In the genomic region with DNA sequence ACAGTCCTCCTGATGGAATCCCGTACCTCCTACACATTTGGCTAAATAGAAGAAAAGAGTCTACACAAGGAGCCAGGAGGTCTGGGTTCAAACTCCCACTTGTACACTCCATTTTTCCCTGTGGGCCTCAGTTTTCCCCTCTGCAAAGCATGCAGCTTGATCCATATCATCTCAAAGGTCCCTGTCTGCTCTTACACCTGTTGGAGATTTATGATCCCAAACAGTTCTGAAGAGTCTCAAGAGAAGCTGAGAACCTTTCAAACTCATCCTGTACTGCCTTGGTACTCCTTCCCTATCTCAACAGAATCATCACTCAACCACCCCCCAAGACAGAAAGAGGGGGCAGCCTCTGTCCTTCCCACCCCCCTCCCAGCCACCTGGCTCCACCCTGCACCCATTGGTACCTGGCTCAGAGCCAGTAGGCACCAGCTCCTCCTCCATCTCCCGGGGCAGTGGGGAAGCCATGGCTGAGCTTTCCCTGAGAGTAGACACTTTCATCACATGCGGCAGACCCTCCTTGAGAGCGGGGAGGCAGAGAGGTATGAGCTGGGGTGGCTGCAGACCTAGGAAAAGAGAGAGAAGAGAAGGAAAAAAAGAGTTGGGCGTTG, we compare ENCODE assay signal across 1 cellular context.
TF ChIP-seq lines count a peak whose summit lies in the region.

No MANE protein-coding gene starts in this region.

TF ChIP-seq in HEK293, 187 proteins besides CTCF, POLR2A, EP300 and RAD21:
- TF ChIP-seq, protein P1, sequence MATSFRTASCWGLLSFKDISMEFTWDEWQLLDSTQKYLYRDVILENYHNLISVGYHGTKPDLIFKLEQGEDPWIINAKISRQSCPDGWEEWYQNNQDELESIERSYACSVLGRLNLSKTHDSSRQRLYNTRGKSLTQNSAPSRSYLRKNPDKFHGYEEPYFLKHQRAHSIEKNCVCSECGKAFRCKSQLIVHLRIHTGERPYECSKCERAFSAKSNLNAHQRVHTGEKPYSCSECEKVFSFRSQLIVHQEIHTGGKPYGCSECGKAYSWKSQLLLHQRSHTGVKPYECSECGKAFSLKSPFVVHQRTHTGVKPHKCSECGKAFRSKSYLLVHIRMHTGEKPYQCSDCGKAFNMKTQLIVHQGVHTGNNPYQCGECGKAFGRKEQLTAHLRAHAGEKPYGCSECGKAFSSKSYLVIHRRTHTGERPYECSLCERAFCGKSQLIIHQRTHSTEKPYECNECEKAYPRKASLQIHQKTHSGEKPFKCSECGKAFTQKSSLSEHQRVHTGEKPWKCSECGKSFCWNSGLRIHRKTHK (tag by site-specific recombination; IDR thresholded peaks at IDR 0.05): no peak
- TF ChIP-seq KLF9 (tag by site-specific recombination; IDR thresholded peaks at IDR 0.05; ENCODE audit: low read depth) (no peak), ZNF654 (tag by site-specific recombination; IDR thresholded peaks at IDR 0.05; ENCODE audit: low read depth) (no peak), ZNF596 (tag by site-specific recombination; IDR thresholded peaks at IDR 0.05) (no peak), SCRT2 (tag by site-specific recombination; IDR thresholded peaks at IDR 0.05) (peak; percentile 72), KLF1 (tag by site-specific recombination; IDR thresholded peaks at IDR 0.05) (no peak)
- TF ChIP-seq, protein P2, sequence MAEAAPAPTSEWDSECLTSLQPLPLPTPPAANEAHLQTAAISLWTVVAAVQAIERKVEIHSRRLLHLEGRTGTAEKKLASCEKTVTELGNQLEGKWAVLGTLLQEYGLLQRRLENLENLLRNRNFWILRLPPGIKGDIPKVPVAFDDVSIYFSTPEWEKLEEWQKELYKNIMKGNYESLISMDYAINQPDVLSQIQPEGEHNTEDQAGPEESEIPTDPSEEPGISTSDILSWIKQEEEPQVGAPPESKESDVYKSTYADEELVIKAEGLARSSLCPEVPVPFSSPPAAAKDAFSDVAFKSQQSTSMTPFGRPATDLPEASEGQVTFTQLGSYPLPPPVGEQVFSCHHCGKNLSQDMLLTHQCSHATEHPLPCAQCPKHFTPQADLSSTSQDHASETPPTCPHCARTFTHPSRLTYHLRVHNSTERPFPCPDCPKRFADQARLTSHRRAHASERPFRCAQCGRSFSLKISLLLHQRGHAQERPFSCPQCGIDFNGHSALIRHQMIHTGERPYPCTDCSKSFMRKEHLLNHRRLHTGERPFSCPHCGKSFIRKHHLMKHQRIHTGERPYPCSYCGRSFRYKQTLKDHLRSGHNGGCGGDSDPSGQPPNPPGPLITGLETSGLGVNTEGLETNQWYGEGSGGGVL (tag by site-specific recombination; IDR thresholded peaks at IDR 0.05): peak; percentile 34
- TF ChIP-seq, protein P3, sequence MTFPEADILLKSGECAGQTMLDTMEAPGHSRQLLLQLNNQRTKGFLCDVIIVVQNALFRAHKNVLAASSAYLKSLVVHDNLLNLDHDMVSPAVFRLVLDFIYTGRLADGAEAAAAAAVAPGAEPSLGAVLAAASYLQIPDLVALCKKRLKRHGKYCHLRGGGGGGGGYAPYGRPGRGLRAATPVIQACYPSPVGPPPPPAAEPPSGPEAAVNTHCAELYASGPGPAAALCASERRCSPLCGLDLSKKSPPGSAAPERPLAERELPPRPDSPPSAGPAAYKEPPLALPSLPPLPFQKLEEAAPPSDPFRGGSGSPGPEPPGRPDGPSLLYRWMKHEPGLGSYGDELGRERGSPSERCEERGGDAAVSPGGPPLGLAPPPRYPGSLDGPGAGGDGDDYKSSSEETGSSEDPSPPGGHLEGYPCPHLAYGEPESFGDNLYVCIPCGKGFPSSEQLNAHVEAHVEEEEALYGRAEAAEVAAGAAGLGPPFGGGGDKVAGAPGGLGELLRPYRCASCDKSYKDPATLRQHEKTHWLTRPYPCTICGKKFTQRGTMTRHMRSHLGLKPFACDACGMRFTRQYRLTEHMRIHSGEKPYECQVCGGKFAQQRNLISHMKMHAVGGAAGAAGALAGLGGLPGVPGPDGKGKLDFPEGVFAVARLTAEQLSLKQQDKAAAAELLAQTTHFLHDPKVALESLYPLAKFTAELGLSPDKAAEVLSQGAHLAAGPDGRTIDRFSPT (tag by site-specific recombination; IDR thresholded peaks at IDR 0.05): no peak
- TF ChIP-seq, protein P4, sequence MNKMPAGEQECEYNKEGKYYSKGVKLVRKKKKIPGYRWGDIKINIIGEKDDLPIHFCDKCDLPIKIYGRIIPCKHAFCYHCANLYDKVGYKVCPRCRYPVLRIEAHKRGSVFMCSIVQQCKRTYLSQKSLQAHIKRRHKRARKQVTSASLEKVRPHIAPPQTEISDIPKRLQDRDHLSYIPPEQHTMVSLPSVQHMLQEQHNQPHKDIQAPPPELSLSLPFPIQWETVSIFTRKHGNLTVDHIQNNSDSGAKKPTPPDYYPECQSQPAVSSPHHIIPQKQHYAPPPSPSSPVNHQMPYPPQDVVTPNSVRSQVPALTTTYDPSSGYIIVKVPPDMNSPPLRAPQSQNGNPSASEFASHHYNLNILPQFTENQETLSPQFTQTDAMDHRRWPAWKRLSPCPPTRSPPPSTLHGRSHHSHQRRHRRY (tag by site-specific recombination; IDR thresholded peaks at IDR 0.05): no peak
- TF ChIP-seq, protein P5, sequence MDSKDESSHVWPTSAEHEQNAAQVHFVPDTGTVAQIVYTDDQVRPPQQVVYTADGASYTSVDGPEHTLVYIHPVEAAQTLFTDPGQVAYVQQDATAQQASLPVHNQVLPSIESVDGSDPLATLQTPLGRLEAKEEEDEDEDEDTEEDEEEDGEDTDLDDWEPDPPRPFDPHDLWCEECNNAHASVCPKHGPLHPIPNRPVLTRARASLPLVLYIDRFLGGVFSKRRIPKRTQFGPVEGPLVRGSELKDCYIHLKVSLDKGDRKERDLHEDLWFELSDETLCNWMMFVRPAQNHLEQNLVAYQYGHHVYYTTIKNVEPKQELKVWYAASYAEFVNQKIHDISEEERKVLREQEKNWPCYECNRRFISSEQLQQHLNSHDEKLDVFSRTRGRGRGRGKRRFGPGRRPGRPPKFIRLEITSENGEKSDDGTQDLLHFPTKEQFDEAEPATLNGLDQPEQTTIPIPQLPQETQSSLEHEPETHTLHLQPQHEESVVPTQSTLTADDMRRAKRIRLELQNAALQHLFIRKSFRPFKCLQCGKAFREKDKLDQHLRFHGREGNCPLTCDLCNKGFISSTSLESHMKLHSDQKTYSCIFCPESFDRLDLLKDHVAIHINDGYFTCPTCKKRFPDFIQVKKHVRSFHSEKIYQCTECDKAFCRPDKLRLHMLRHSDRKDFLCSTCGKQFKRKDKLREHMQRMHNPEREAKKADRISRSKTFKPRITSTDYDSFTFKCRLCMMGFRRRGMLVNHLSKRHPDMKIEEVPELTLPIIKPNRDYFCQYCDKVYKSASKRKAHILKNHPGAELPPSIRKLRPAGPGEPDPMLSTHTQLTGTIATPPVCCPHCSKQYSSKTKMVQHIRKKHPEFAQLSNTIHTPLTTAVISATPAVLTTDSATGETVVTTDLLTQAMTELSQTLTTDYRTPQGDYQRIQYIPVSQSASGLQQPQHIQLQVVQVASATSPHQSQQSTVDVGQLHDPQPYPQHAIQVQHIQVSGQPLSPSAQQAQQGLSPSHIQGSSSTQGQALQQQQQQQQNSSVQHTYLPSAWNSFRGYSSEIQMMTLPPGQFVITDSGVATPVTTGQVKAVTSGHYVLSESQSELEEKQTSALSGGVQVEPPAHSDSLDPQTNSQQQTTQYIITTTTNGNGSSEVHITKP (tag by site-specific recombination; IDR thresholded peaks at IDR 0.05): no peak
- TF ChIP-seq, protein P6, sequence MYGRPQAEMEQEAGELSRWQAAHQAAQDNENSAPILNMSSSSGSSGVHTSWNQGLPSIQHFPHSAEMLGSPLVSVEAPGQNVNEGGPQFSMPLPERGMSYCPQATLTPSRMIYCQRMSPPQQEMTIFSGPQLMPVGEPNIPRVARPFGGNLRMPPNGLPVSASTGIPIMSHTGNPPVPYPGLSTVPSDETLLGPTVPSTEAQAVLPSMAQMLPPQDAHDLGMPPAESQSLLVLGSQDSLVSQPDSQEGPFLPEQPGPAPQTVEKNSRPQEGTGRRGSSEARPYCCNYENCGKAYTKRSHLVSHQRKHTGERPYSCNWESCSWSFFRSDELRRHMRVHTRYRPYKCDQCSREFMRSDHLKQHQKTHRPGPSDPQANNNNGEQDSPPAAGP (tag by site-specific recombination; IDR thresholded peaks at IDR 0.05): no peak
